8 cellular contexts compared by ENCODE assay signal in the genomic region with DNA sequence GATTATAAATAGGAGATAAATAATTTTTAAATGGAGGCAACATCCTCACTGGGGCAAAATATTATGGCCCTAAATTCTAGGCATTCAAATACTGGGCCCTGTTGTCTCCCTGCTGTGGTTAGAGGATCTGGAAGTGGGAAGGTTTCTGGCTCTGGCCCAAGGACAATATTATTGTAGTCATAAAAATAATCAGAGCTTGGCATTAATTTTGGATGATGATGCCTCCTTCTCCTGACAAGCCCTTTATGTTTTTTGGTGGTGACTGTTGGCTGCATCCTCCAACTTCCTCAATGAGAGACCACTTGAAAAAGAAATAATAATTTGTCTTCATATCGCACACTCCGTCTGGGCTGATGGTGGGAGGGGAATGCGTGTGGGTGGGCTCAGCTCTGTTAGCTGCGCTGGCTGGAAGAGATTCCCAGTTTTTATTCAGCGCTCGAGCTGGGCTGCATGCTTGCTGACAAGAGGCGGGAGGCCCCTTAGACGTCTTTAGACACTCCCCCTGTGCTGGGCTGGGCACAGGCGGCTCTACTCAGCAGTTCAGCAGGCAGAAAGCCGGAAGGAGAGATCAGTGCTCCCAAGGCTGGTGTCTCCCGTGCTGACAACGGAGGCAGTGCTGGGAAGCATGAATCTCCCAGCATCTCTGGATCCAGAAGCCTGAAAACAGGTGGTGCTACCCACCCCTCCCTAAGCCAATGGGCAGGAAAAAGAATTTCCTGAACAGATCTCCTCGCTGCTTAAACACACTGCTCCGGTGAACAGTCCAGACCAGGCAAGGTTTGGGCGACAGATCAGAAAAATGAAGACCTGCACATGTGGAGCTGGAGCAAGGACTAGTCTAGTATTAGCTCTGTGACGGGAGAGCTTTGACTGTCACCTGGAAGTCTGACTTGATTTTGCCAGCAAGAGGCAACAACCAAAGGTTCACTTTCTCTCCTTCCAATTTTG.
DNase-seq lines count a peak whose midpoint lies in the region; ATAC-seq and TF ChIP-seq lines count a peak whose summit lies in the region.

No MANE protein-coding gene starts in this region.

- no peaks in the 10 kb centered on the region for H3K9me3 Mint-ChIP-seq in natural killer cell treated with Interleukin-12 subunit alpha and Interleukin-12 subunit beta and Interleukin-15 and Interleukin-18, amount 100 ng/mL, for 72 hours
- H3K9me3 Mint-ChIP-seq in natural killer cell: no peaks in the 10 kb centered on the region

- in situ Hi-C loops in astrocyte of the spinal cord (cut with HindIII; ENCODE audit: low sequenced_read_pairs): no loop called here

- peaks cover 28 to 31% of the 10 kb centered on the region in 2 donors for H3K27me3 Mint-ChIP-seq in natural killer cell treated with Interleukin-12 subunit alpha and Interleukin-12 subunit beta and Interleukin-15 and Interleukin-18, amount 100 ng/mL, for 72 hours
- H3K27me3 Mint-ChIP-seq in natural killer cell (ENCODE audit: low read depth in 2 of 2): peaks cover 21 to 55% of the 10 kb centered on the region in 2 donors

- H3K36me3 Mint-ChIP-seq in natural killer cell treated with Interleukin-12 subunit alpha and Interleukin-12 subunit beta and Interleukin-15 and Interleukin-18, amount 100 ng/mL, for 72 hours: no peaks in the 10 kb centered on the region
- H3K36me3 Mint-ChIP-seq in natural killer cell: no peaks in the 10 kb centered on the region

- no peaks in the 10 kb centered on the region for H3K36me3 ChIP-seq in suprapubic skin

- H3K27me3 ChIP-seq in suprapubic skin: peaks cover 6% of the 10 kb centered on the region

- peak; percentile 37 to 48 for ATAC-seq in natural killer cell treated with Interleukin-12 subunit alpha and Interleukin-12 subunit beta and Interleukin-15 and Interleukin-18, amount 100 ng/mL, for 72 hours
- ATAC-seq in natural killer cell (no peak), GM18909 (IDR thresholded peaks at IDR 0.05; ENCODE audit: poor library complexity, unreplicated experiment) (no peak), HG03139 (IDR thresholded peaks at IDR 0.05; ENCODE audit: unreplicated experiment) (no peak)

- no peak for TF ChIP-seq EP300 in suprapubic skin (IDR thresholded peaks at IDR 0.05)

- H3K27ac Mint-ChIP-seq in natural killer cell treated with Interleukin-12 subunit alpha and Interleukin-12 subunit beta and Interleukin-15 and Interleukin-18, amount 100 ng/mL, for 72 hours: no peak overlapping the region
- no peak overlapping the region for H3K27ac Mint-ChIP-seq in natural killer cell

- H3K9me3 ChIP-seq in suprapubic skin: no peaks in the 10 kb centered on the region

- no peak for TF ChIP-seq POLR2A in suprapubic skin (IDR thresholded peaks at IDR 0.05)

- TF ChIP-seq CTCF in natural killer cell (IDR thresholded peaks at IDR 0.05) (no peak), astrocyte of the spinal cord (IDR thresholded peaks at IDR 0.05; ENCODE audit: low read depth, low read length) (no peak), suprapubic skin (IDR thresholded peaks at IDR 0.05) (no peak)

- 5% methylated on average over 16 of the region's 16 CpGs for WGBS in suprapubic skin

- H3K27ac ChIP-seq in suprapubic skin: no peak overlapping the region

- H3K4me3 ChIP-seq in astrocyte of the spinal cord (ENCODE audit: low read depth, low read length) (no peak overlapping the region), suprapubic skin (peak overlapping the region; percentile 23)

- H3K4me1 Mint-ChIP-seq in natural killer cell treated with Interleukin-12 subunit alpha and Interleukin-12 subunit beta and Interleukin-15 and Interleukin-18, amount 100 ng/mL, for 72 hours (ENCODE audit: low read depth in 2 of 2): peaks cover 0 to 2% of the 10 kb centered on the region in 2 donors
- peaks cover 0 to 5% of the 10 kb centered on the region in 2 donors for H3K4me1 Mint-ChIP-seq in natural killer cell

- intact Hi-C loops in natural killer cell (cut with micrococcal nuclease): no loop called here

- DNase-seq in natural killer cell treated with Interleukin-12 subunit alpha and Interleukin-12 subunit beta and Interleukin-15 and Interleukin-18, amount 100 ng/mL, for 72 hours (ENCODE audit: low spot score): no peak
- DNase-seq in natural killer cell: no peak
- DNase-seq in astrocyte of the spinal cord (ENCODE audit: low read depth, low spot score): peak; percentile 40
- peak; percentile 68 for DNase-seq in islet precursor cell
- DNase-seq in suprapubic skin (ENCODE audit: low spot score in 2 of 2): no peak
- DNase-seq in NCI-H526 treated with DMSO at 0.1 percent for 48 hours (lab: John Stamatoyannopoulos, UW): no peak

- peaks cover 32% of the 10 kb centered on the region for H3K4me1 ChIP-seq in suprapubic skin

- H3K4me3 Mint-ChIP-seq in natural killer cell treated with Interleukin-12 subunit alpha and Interleukin-12 subunit beta and Interleukin-15 and Interleukin-18, amount 100 ng/mL, for 72 hours: no peak overlapping the region
- H3K4me3 Mint-ChIP-seq in natural killer cell: no peak overlapping the region

Comparison
In these comparisons a context has a peak if more than half of its experiments do, and no peak if none do; other contexts are left out.
1. ATAC-seq: peak in natural killer cell treated with Interleukin-12 subunit alpha and Interleukin-12 subunit beta and Interleukin-15 and Interleukin-18, amount 100 ng/mL, for 72 hours (2 of 2); none in natural killer cell (0 of 3), GM18909 (single experiment) and HG03139 (single experiment).
2. DNase-seq: peak in astrocyte of the spinal cord (single experiment) and islet precursor cell (single experiment); none in natural killer cell treated with Interleukin-12 subunit alpha and Interleukin-12 subunit beta and Interleukin-15 and Interleukin-18, amount 100 ng/mL, for 72 hours (single experiment), natural killer cell (single experiment), suprapubic skin (0 of 2) and NCI-H526 treated with DMSO at 0.1 percent for 48 hours (single experiment).